In genomic region chr21:42315296-42315891, GRCh38 we compare ENCODE assay signal across 11 cellular contexts. TPM values are rescaled to one million over a fixed set of nuclear protein-coding genes. Genes with fewer than 3 reads are reported as not detected.
A peak's percentile ranks its signal among the peaks of the same experiment; 100 is the strongest.
DNase-seq lines count a peak whose midpoint lies in the region; ATAC-seq and TF ChIP-seq lines count a peak whose summit lies in the region.
"Had no signal": no experiment of that assay in that cellular context is flagged by ENCODE, and none has a peak within 500 bp of the region (broad histone marks: within the 10 kb centered on the region; RNA-seq: fewer than 3 reads in every experiment).

TFF3 (minus strand) TSS chr21:42315409; CDS start chr21:42315374, 35 bp downstream.

- 46 to 82% (median 74%) methylated on average over 15 of the region's 15 CpGs for WGBS in adipose tissue, 3 donors

- intact Hi-C loops in lower lobe of right lung (cut with DNase I): no loop called here
- intact Hi-C loops in activated CD4-positive, alpha-beta memory T cell treated with anti-CD3 and anti-CD28 coated beads for 36 hours (cut with micrococcal nuclease): no loop called here

- H3K27ac Mint-ChIP-seq in activated CD4-positive, alpha-beta memory T cell treated with anti-CD3 and anti-CD28 coated beads for 36 hours: no peak within 1 kb of the TSS

- H3K9me3 Mint-ChIP-seq in activated CD4-positive, alpha-beta memory T cell treated with anti-CD3 and anti-CD28 coated beads for 36 hours: no peaks in the 10 kb centered on the region

- peaks cover 18% of the 10 kb centered on the region for H3K4me1 ChIP-seq in lower lobe of right lung

- H3K36me3 Mint-ChIP-seq in activated CD4-positive, alpha-beta memory T cell treated with anti-CD3 and anti-CD28 coated beads for 36 hours: no peaks in the 10 kb centered on the region

- peak; percentile 18 to 31 for ATAC-seq in lower lobe of right lung
- ATAC-seq in GM18861 (IDR thresholded peaks at IDR 0.05; ENCODE audit: unreplicated experiment): no peak

- CTCF ChIA-PET in activated CD4-positive, alpha-beta memory T cell treated with anti-CD3 and anti-CD28 coated beads for 36 hours (lab: Charles Lee): no interaction called here
- CTCF ChIA-PET in HEK293T (lab: Yijun Ruan, JAX): no interaction called here

- no peaks in the 10 kb centered on the region for H3K27me3 ChIP-seq in lower lobe of right lung (ENCODE audit: low read depth)
- H3K27me3 ChIP-seq: SJSA1 had no signal

- no peaks in the 10 kb centered on the region for H3K36me3 ChIP-seq in lower lobe of right lung
- H3K36me3 ChIP-seq: SJSA1 had no signal

- H3K27me3 Mint-ChIP-seq in activated CD4-positive, alpha-beta memory T cell treated with anti-CD3 and anti-CD28 coated beads for 36 hours: no peaks in the 10 kb centered on the region

- TF ChIP-seq CTCF in C4-2B (conservative IDR thresholded peaks at IDR 0.05) (no peak), lower lobe of right lung (IDR thresholded peaks at IDR 0.05) (no peak)

- H3K4me3 Mint-ChIP-seq in activated CD4-positive, alpha-beta memory T cell treated with anti-CD3 and anti-CD28 coated beads for 36 hours: no peak within 1 kb of the TSS

- H3K27ac ChIP-seq in C4-2B (peak within 1 kb of the TSS; percentile 71), adipose tissue (ENCODE audit: low read depth, low read length) (no peak within 1 kb of the TSS), lower lobe of right lung (no peak within 1 kb of the TSS)
- H3K27ac ChIP-seq: SJSA1 had no signal

- H3K4me1 Mint-ChIP-seq in activated CD4-positive, alpha-beta memory T cell treated with anti-CD3 and anti-CD28 coated beads for 36 hours (ENCODE audit: low read depth): peaks cover 5% of the 10 kb centered on the region

- H3K9me3 ChIP-seq in lower lobe of right lung: no peaks in the 10 kb centered on the region
- H3K9me3 ChIP-seq: SJSA1 had no signal

- POLR2A ChIA-PET in activated CD4-positive, alpha-beta memory T cell treated with anti-CD3 and anti-CD28 coated beads for 36 hours (lab: Charles Lee): no interaction called here
- POLR2A ChIA-PET in HEK293T (lab: Yijun Ruan, JAX): no interaction called here

- no peak within 1 kb of the TSS for H3K4me3 ChIP-seq in lower lobe of right lung
- H3K4me3 ChIP-seq: SJSA1 had no signal

- DNase-seq in NCI-H1694 (lab: John Stamatoyannopoulos, UW) (peak; percentile 23), lower lobe of right lung (no peak), HEK293T (ENCODE audit: extremely low spot score) (no peak), GM19240 (ENCODE audit: insufficient read length, low spot score) (no peak)
- DNase-seq in activated CD4-positive, alpha-beta memory T cell treated with anti-CD3 and anti-CD28 coated beads for 36 hours: no peak
- DNase-seq: C1 segment of cervical spinal cord, substantia nigra had no signal

TF ChIP-seq in HEK293T, 16 proteins besides CTCF, POLR2A, EP300 and RAD21:
- TF ChIP-seq LEF1 (IDR thresholded peaks at IDR 0.05; ENCODE audit: borderline replicate concordance) (no peak), TARDBP (IDR thresholded peaks at IDR 0.05) (no peak), FOXA1 (IDR thresholded peaks at IDR 0.05) (no peak), ELF4 (IDR thresholded peaks at IDR 0.05) (no peak), FOXK2 (IDR thresholded peaks at IDR 0.05) (no peak)
TF ChIP-seq in HEK293T: peak in this region for 0.

RNA-seq across cellular contexts. Expression of gene TFF3, which starts in this region (rescaled TPM):
- 10 to 100 TPM in 2 of 3 donors, 1 to 10 TPM in 1; 4.1 to 99.3 (median 21.7) TPM for polyA plus RNA-seq in adipose tissue
- 19.0 TPM for total RNA-seq in lower lobe of right lung
- not detected for total RNA-seq in activated CD4-positive, alpha-beta memory T cell treated with anti-CD3 and anti-CD28 coated beads for 36 hours
- total RNA-seq: SJSA1 had no signal

Comparison
In these comparisons a context has a peak if more than half of its experiments do, and no peak if none do; other contexts are left out.
1. RNA of gene TFF3 (total RNA-seq): 19.0 TPM in lower lobe of right lung (single experiment); not detected in activated CD4-positive, alpha-beta memory T cell treated with anti-CD3 and anti-CD28 coated beads for 36 hours; every median in the first group is over 10 times any median in the second.